In genomic region chr7:44712012-44712411, GRCh38 we compare ENCODE assay signal across 13 cellular contexts. TPM values are rescaled to one million over a fixed set of nuclear protein-coding genes. Genes with fewer than 3 reads are reported as not detected.
A peak's percentile ranks its signal among the peaks of the same experiment; 100 is the strongest.
DNase-seq lines count a peak whose midpoint lies in the region; ATAC-seq and TF ChIP-seq lines count a peak whose summit lies in the region.
"Had no signal": no experiment of that assay in that cellular context is flagged by ENCODE, and none has a peak within 500 bp of the region (broad histone marks: within the 10 kb centered on the region; RNA-seq: fewer than 3 reads in every experiment).

No MANE protein-coding gene starts in this region.

- H3K27ac ChIP-seq in Karpas-422 (ENCODE audit: low read length) (no peak overlapping the region), endodermal cell (ENCODE audit: low read depth, low read length) (no peak overlapping the region), parathyroid adenoma (peak overlapping the region; percentile 39)
- H3K27ac ChIP-seq: breast epithelium, esophagus squamous epithelium, KMS-11 had no signal

- H4K20me1 ChIP-seq in Karpas-422 (ENCODE audit: insufficient read depth, low read depth, low read length), result no peaks in the 10 kb centered on the region

- H3K4me1 Mint-ChIP-seq in endodermal cell (peaks cover 10% of the 10 kb centered on the region), endothelial cell (ENCODE audit: unreplicated experiment) (no peaks in the 10 kb centered on the region)

- H3K9ac ChIP-seq in Karpas-422 (ENCODE audit: low read length) (no peak overlapping the region), endodermal cell (ENCODE audit: extremely low read depth, low read length, poor library complexity, severe bottlenecking) (no peak overlapping the region), parathyroid adenoma (no peak overlapping the region)
- H3K9ac ChIP-seq: KMS-11 had no signal

- H3K27me3 Mint-ChIP-seq in endodermal cell (ENCODE audit: insufficient read depth) (peaks cover 2% of the 10 kb centered on the region), endothelial cell (ENCODE audit: unreplicated experiment) (peaks cover 16% of the 10 kb centered on the region)

- peak overlapping the region; percentile 61 for H3K27ac Mint-ChIP-seq in endodermal cell
- no peak overlapping the region for H3K27ac Mint-ChIP-seq in endothelial cell (ENCODE audit: unreplicated experiment)
- H3K27ac Mint-ChIP-seq: activated T-helper 2 cell treated with anti-CD3 and anti-CD28 coated beads, Interferon-gamma antibody, Interleukin-2, Interleukin-4, amounts not matched to agents 10 μg/mL and 5 μg/mL and 100 μg/mL, durations not matched to agents 14 hours and 24 hours and 36 hours had no signal

- H3K36me3 ChIP-seq in Karpas-422 (ENCODE audit: insufficient read depth, low read length), result no peaks in the 10 kb centered on the region; the same call in 1 of the 2 replicates
- no peaks in the 10 kb centered on the region for H3K36me3 ChIP-seq in endodermal cell (ENCODE audit: control insufficient read depth, insufficient read depth, low read length)
- no peaks in the 10 kb centered on the region for H3K36me3 ChIP-seq in parathyroid adenoma (ENCODE audit: control insufficient read depth, insufficient read depth, low read length)
- H3K36me3 ChIP-seq: breast epithelium had no signal

- H3K4me3 Mint-ChIP-seq in endodermal cell (no peak overlapping the region), endothelial cell (ENCODE audit: unreplicated experiment) (no peak overlapping the region)

- no peaks in the 10 kb centered on the region for H3K9me2 ChIP-seq in Karpas-422 (replicated peaks; ENCODE audit: insufficient read depth, low read length)

- no peak for ATAC-seq in HG02973 (IDR thresholded peaks at IDR 0.05; ENCODE audit: unreplicated experiment)

- WGBS in endodermal cell (ENCODE audit: insufficient coverage in 1 of 2, insufficient read length in 1 of 2), 2 experiments, result 84 to 86% methylated on average over 4 to 5 of the region's 5 CpGs

- H3K9me3 Mint-ChIP-seq in endodermal cell (no peaks in the 10 kb centered on the region), endothelial cell (ENCODE audit: unreplicated experiment) (no peaks in the 10 kb centered on the region)
- H3K9me3 Mint-ChIP-seq: activated T-helper 2 cell treated with anti-CD3 and anti-CD28 coated beads, Interferon-gamma antibody, Interleukin-2, Interleukin-4, amounts not matched to agents 10 μg/mL and 5 μg/mL and 100 μg/mL, durations not matched to agents 14 hours and 24 hours and 36 hours had no signal

- H3K4me2 ChIP-seq in Karpas-422 (ENCODE audit: low read depth, low read length, poor library complexity, severe bottlenecking) (no peak overlapping the region), parathyroid adenoma (ENCODE audit: low read length) (no peak overlapping the region)
- H3K4me2 ChIP-seq: KMS-11 had no signal

- H3K27me3 ChIP-seq in Karpas-422 (ENCODE audit: low read length) (no peaks in the 10 kb centered on the region), endodermal cell (ENCODE audit: control insufficient read depth, insufficient read depth, low read length, poor library complexity, severe bottlenecking) (no peaks in the 10 kb centered on the region), parathyroid adenoma (ENCODE audit: control insufficient read depth, insufficient read depth, low read length) (no peaks in the 10 kb centered on the region)
- H3K27me3 ChIP-seq: breast epithelium, esophagus squamous epithelium had no signal

- H3K9me3 ChIP-seq in Karpas-422 (ENCODE audit: low read length), result no peaks in the 10 kb centered on the region
- no peaks in the 10 kb centered on the region for H3K9me3 ChIP-seq in endodermal cell (ENCODE audit: control insufficient read depth, low read length)
- H3K9me3 ChIP-seq in parathyroid adenoma (ENCODE audit: control insufficient read depth, low read length), result no peaks in the 10 kb centered on the region
- H3K9me3 ChIP-seq: breast epithelium, esophagus squamous epithelium had no signal

- peak; percentile 5 for DNase-seq in NCI-H2029 (lab: John Stamatoyannopoulos, UW)
- no peak for DNase-seq in NCI-H2029 treated with DMSO at 0.1 percent for 48 hours (lab: John Stamatoyannopoulos, UW)
- DNase-seq in Karpas-422, result peak; percentile 37
- no peak for DNase-seq in endodermal cell
- no peak for DNase-seq in endothelial cell (ENCODE audit: low spot score)
- DNase-seq in iPS-NIHi7 (ENCODE audit: extremely low spot score), result no peak
- DNase-seq: activated CD4-positive, alpha-beta T cell treated with anti-CD3 and anti-CD28 coated beads for 4 hours; esophagus squamous epithelium had no signal

- H3K4me3 ChIP-seq in Karpas-422 (ENCODE audit: low read length) (no peak overlapping the region), endodermal cell (ENCODE audit: low read length) (no peak overlapping the region), parathyroid adenoma (ENCODE audit: low read depth, low read length) (no peak overlapping the region)
- H3K4me3 ChIP-seq: breast epithelium, esophagus squamous epithelium had no signal

- no peaks in the 10 kb centered on the region for H3K79me2 ChIP-seq in Karpas-422 (ENCODE audit: low read length)
- H3K79me2 ChIP-seq in parathyroid adenoma, result no peaks in the 10 kb centered on the region

- H3K4me1 ChIP-seq in Karpas-422 (ENCODE audit: low read length) (no peaks in the 10 kb centered on the region), endodermal cell (ENCODE audit: control insufficient read depth, insufficient read depth, low read length) (no peaks in the 10 kb centered on the region), parathyroid adenoma (peaks cover 8% of the 10 kb centered on the region)
- H3K4me1 ChIP-seq: breast epithelium, esophagus squamous epithelium had no signal

- H2AFZ ChIP-seq in Karpas-422 (ENCODE audit: low read length) (no peak overlapping the region), parathyroid adenoma (peak overlapping the region; percentile 60)

- no peak for TF ChIP-seq CTCF in endodermal cell (conservative IDR thresholded peaks at IDR 0.05)
- no peak for TF ChIP-seq CTCF in parathyroid adenoma (IDR thresholded peaks at IDR 0.05)
- TF ChIP-seq CTCF in endothelial cell (IDR thresholded peaks at IDR 0.05; ENCODE audit: unreplicated experiment), result no peak

- H3K36me3 Mint-ChIP-seq in endodermal cell (ENCODE audit: low read depth), result peaks cover 11% of the 10 kb centered on the region
- peaks cover 15% of the 10 kb centered on the region for H3K36me3 Mint-ChIP-seq in endothelial cell (ENCODE audit: low read depth, unreplicated experiment)

RNA-seq across cellular contexts. Expression of gene ZMIZ2, which starts 36.6 kb away (rescaled TPM):
- 16.2 and 19.9 TPM in 2 replicates for total RNA-seq in Karpas-422 (2014; rRNA removed; shearing (Covaris generic); ENCODE audit: low replicate concordance)
- total RNA-seq in endodermal cell, result 10 to 100 TPM; 85.6 to 98.2 TPM
- 92.0 TPM for polyA plus RNA-seq in endodermal cell (2013, experiment 1 of 2)
- 76.1 TPM for polyA plus RNA-seq in endodermal cell (2013, experiment 2 of 2)
- 70.9 TPM for total RNA-seq in endothelial cell (ENCODE audit: unreplicated experiment)

Comparison
In these comparisons a context has a peak if more than half of its experiments do, and no peak if none do; other contexts are left out.
1. DNase-seq: peak in NCI-H2029 (single experiment) and Karpas-422 (single experiment); none in NCI-H2029 treated with DMSO at 0.1 percent for 48 hours (single experiment), endodermal cell (single experiment), endothelial cell (single experiment) and iPS-NIHi7 (single experiment).